ENCODE assay signal across 1 cellular context in the genomic region with DNA sequence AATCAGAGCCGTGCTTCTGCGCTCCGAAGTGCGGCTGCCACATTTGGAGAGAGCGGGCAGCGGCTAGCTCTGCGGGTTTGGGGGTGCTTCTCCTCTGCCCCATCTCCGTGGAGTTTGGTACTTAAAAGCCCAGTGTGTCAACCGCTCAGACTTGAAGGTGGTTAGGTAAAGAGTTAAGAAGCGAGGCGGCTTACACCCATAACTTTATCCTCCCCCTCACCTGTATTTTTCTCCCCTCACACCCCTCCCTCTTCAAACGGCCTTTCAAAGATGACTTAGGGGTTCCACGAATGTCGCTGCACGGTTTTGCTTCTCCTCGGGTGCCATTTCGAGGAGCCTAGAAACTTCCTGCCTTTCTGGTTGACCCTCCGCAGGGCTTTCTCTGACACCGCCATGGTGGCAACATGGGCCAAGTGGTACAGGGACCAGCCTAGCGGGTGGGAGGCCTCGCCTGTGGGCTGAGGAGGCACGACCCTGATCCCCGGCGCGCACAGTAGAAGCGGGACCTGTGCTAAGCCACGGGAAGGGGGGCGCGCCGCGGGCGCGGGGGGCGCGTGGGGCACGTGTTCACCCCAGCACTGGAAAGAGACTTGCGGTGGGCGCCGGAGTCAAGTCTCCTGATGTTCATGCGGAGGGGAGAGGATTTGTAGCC.
A peak's percentile ranks its signal among the peaks of the same experiment; 100 is the strongest.
TF ChIP-seq lines count a peak whose summit lies in the region.

No MANE protein-coding gene starts in this region.

TF ChIP-seq in WTC11, 78 proteins besides CTCF, POLR2A, EP300 and RAD21 (continued from another document):
- TF ChIP-seq, protein P1, sequence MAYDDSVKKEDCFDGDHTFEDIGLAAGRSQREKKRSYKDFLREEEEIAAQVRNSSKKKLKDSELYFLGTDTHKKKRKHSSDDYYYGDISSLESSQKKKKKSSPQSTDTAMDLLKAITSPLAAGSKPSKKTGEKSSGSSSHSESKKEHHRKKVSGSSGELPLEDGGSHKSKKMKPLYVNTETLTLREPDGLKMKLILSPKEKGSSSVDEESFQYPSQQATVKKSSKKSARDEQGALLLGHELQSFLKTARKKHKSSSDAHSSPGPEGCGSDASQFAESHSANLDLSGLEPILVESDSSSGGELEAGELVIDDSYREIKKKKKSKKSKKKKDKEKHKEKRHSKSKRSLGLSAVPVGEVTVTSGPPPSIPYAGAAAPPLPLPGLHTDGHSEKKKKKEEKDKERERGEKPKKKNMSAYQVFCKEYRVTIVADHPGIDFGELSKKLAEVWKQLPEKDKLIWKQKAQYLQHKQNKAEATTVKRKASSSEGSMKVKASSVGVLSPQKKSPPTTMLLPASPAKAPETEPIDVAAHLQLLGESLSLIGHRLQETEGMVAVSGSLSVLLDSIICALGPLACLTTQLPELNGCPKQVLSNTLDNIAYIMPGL (CRISPR knock-in tag; IDR thresholded peaks at IDR 0.05) = 0 out of 2 replicates have a peak, but pooled peaks have one; percentile 4
- no peak for TF ChIP-seq HMGA2 (CRISPR knock-in tag; IDR thresholded peaks at IDR 0.05)
- 0 out of 2 replicates have a peak, but pooled peaks have one; percentile 51 for TF ChIP-seq NFE2L1 (CRISPR knock-in tag; IDR thresholded peaks at IDR 0.05)
- peak; percentile 69; the same call in 1 of the 2 replicates for TF ChIP-seq FOXP1 (CRISPR knock-in tag; IDR thresholded peaks at IDR 0.05; ENCODE audit: borderline replicate concordance)
- TF ChIP-seq, protein P2, sequence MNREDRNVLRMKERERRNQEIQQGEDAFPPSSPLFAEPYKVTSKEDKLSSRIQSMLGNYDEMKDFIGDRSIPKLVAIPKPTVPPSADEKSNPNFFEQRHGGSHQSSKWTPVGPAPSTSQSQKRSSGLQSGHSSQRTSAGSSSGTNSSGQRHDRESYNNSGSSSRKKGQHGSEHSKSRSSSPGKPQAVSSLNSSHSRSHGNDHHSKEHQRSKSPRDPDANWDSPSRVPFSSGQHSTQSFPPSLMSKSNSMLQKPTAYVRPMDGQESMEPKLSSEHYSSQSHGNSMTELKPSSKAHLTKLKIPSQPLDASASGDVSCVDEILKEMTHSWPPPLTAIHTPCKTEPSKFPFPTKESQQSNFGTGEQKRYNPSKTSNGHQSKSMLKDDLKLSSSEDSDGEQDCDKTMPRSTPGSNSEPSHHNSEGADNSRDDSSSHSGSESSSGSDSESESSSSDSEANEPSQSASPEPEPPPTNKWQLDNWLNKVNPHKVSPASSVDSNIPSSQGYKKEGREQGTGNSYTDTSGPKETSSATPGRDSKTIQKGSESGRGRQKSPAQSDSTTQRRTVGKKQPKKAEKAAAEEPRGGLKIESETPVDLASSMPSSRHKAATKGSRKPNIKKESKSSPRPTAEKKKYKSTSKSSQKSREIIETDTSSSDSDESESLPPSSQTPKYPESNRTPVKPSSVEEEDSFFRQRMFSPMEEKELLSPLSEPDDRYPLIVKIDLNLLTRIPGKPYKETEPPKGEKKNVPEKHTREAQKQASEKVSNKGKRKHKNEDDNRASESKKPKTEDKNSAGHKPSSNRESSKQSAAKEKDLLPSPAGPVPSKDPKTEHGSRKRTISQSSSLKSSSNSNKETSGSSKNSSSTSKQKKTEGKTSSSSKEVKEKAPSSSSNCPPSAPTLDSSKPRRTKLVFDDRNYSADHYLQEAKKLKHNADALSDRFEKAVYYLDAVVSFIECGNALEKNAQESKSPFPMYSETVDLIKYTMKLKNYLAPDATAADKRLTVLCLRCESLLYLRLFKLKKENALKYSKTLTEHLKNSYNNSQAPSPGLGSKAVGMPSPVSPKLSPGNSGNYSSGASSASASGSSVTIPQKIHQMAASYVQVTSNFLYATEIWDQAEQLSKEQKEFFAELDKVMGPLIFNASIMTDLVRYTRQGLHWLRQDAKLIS (CRISPR knock-in tag; IDR thresholded peaks at IDR 0.05; ENCODE audit: borderline replicate concordance) = no peak
- TF ChIP-seq, protein P3, sequence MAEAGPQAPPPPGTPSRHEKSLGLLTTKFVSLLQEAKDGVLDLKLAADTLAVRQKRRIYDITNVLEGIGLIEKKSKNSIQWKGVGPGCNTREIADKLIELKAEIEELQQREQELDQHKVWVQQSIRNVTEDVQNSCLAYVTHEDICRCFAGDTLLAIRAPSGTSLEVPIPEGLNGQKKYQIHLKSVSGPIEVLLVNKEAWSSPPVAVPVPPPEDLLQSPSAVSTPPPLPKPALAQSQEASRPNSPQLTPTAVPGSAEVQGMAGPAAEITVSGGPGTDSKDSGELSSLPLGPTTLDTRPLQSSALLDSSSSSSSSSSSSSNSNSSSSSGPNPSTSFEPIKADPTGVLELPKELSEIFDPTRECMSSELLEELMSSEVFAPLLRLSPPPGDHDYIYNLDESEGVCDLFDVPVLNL (CRISPR knock-in tag; IDR thresholded peaks at IDR 0.05; ENCODE audit: borderline replicate concordance, low read depth) = 0 out of 2 replicates have a peak, but pooled peaks have one; percentile 37
- 0 out of 2 replicates have a peak, but pooled peaks have one; percentile 28 for TF ChIP-seq SMAD3 (CRISPR knock-in tag; IDR thresholded peaks at IDR 0.05; ENCODE audit: borderline replicate concordance)
- TF ChIP-seq, protein P4, sequence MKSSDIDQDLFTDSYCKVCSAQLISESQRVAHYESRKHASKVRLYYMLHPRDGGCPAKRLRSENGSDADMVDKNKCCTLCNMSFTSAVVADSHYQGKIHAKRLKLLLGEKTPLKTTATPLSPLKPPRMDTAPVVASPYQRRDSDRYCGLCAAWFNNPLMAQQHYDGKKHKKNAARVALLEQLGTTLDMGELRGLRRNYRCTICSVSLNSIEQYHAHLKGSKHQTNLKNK (CRISPR knock-in tag; IDR thresholded peaks at IDR 0.05) = no peak
- TF ChIP-seq MYBL2 (CRISPR knock-in tag; IDR thresholded peaks at IDR 0.05) = peak; percentile 61; the same call in 1 of the 2 replicates
